In genomic region chr12:80195143-80195726, GRCh38 we compare ENCODE assay signal across 8 cellular contexts.
DNase-seq lines count a peak whose midpoint lies in the region; ATAC-seq and TF ChIP-seq lines count a peak whose summit lies in the region.

No MANE protein-coding gene starts in this region.

- no peaks in the 10 kb centered on the region for H3K4me1 Mint-ChIP-seq in activated CD8-positive, alpha-beta T cell treated with anti-CD3 and anti-CD28 coated beads for 36 hours (ENCODE audit: low read depth)
- no peaks in the 10 kb centered on the region for H3K4me1 Mint-ChIP-seq in activated CD8-positive, alpha-beta T cell treated with anti-CD3 and anti-CD28 coated beads, Interleukin-2, amount 10 ng/mL, durations not matched to agents 7 days and 5 days (ENCODE audit: low read depth)

- no peaks in the 10 kb centered on the region for H3K27me3 ChIP-seq in Peyer's patch
- no peaks in the 10 kb centered on the region for H3K27me3 ChIP-seq in fibroblast of lung (ENCODE audit: control insufficient read depth, insufficient read depth, low read length)

- H3K4me1 ChIP-seq in Peyer's patch: no peaks in the 10 kb centered on the region
- H3K4me1 ChIP-seq in fibroblast of lung (ENCODE audit: control insufficient read depth, extremely low read depth, insufficient read depth, low read length): no peaks in the 10 kb centered on the region

- no peak overlapping the region for H2AFZ ChIP-seq in fibroblast of lung (ENCODE audit: low read length)

- H3K36me3 ChIP-seq in Peyer's patch (no peaks in the 10 kb centered on the region), fibroblast of lung (ENCODE audit: control insufficient read depth, insufficient read depth, low read length) (no peaks in the 10 kb centered on the region)

- TF ChIP-seq POLR2A in Peyer's patch (IDR thresholded peaks at IDR 0.05): no peak

- intact Hi-C loops in activated CD8-positive, alpha-beta T cell treated with anti-CD3 and anti-CD28 coated beads for 36 hours (cut with micrococcal nuclease): loop anchor here (10.0 kb wide), 1 partner anchor 80 kb away; no protein-coding TSS in a partner anchor
- intact Hi-C loops in sciatic nerve (cut with DNase I): no loop called here

- H3K4me3 ChIP-seq in Peyer's patch (no peak overlapping the region), fibroblast of lung (replicated peaks in 1 of 4; ENCODE audit: control extremely low read depth in 1 of 4, insufficient read depth in 1 of 4, low read depth in 3 of 4, low read length in 4 of 4) (no peak overlapping the region)

- no peak for ATAC-seq in activated CD8-positive, alpha-beta T cell treated with anti-CD3 and anti-CD28 coated beads for 36 hours
- no peak for ATAC-seq in activated CD8-positive, alpha-beta T cell treated with anti-CD3 and anti-CD28 coated beads, Interleukin-2, amount 10 ng/mL, durations not matched to agents 7 days and 5 days
- ATAC-seq in HG03175 (IDR thresholded peaks at IDR 0.05; ENCODE audit: unreplicated experiment) (peak; percentile 68), sciatic nerve (peak; percentile 55), GM21390 (IDR thresholded peaks at IDR 0.05; ENCODE audit: unreplicated experiment) (no peak)

- H3K27ac ChIP-seq in Peyer's patch: no peak overlapping the region
- no peak overlapping the region for H3K27ac ChIP-seq in fibroblast of lung (ENCODE audit: insufficient read depth, low read length)

- peaks cover 5% of the 10 kb centered on the region for H3K27me3 Mint-ChIP-seq in activated CD8-positive, alpha-beta T cell treated with anti-CD3 and anti-CD28 coated beads for 36 hours
- peaks cover 10% of the 10 kb centered on the region for H3K27me3 Mint-ChIP-seq in activated CD8-positive, alpha-beta T cell treated with anti-CD3 and anti-CD28 coated beads, Interleukin-2, amount 10 ng/mL, durations not matched to agents 7 days and 5 days (ENCODE audit: low read depth)

- H3K36me3 Mint-ChIP-seq in activated CD8-positive, alpha-beta T cell treated with anti-CD3 and anti-CD28 coated beads for 36 hours (ENCODE audit: low read depth): no peaks in the 10 kb centered on the region
- no peaks in the 10 kb centered on the region for H3K36me3 Mint-ChIP-seq in activated CD8-positive, alpha-beta T cell treated with anti-CD3 and anti-CD28 coated beads, Interleukin-2, amount 10 ng/mL, durations not matched to agents 7 days and 5 days (ENCODE audit: low read depth)

- CTCF ChIA-PET in activated CD8-positive, alpha-beta T cell treated with anti-CD3 and anti-CD28 coated beads for 36 hours (lab: Charles Lee): interaction anchor here (0.7 to 2.5 kb wide), 5 partner anchors 8 to 521 kb away, joined by 3 to 24 read pairs (median 3); no protein-coding TSS in a partner anchor
- CTCF ChIA-PET in activated CD8-positive, alpha-beta T cell treated with anti-CD3 and anti-CD28 coated beads, Interleukin-2, amount 10 ng/mL, durations not matched to agents 7 days and 5 days (lab: Charles Lee): interaction anchor here (0.9 to 1.9 kb wide), 4 partner anchors 8 to 307 kb away, joined by 3 to 15 read pairs (median 6); no protein-coding TSS in a partner anchor

- no peaks in the 10 kb centered on the region for H3K9me3 ChIP-seq in Peyer's patch
- no peaks in the 10 kb centered on the region for H3K9me3 ChIP-seq in fibroblast of lung (ENCODE audit: control insufficient read depth, insufficient read depth, low read depth, low read length)

- TF ChIP-seq CTCF in activated CD8-positive, alpha-beta T cell treated with anti-CD3 and anti-CD28 coated beads for 36 hours (IDR thresholded peaks at IDR 0.05): no peak
- TF ChIP-seq CTCF in Peyer's patch (IDR thresholded peaks at IDR 0.05) (peak in 4 of 6 experiments; percentile 32 to 63 (median 58)), fibroblast of lung (conservative IDR thresholded peaks at IDR 0.05 in 1 of 2, IDR thresholded peaks at IDR 0.05 in 1 of 2; ENCODE audit: low read depth in 1 of 2, low read length in 2 of 2) (peak; percentile 87 to 89)

- no peaks in the 10 kb centered on the region for H3K9me3 Mint-ChIP-seq in activated CD8-positive, alpha-beta T cell treated with anti-CD3 and anti-CD28 coated beads for 36 hours
- H3K9me3 Mint-ChIP-seq in activated CD8-positive, alpha-beta T cell treated with anti-CD3 and anti-CD28 coated beads, Interleukin-2, amount 10 ng/mL, durations not matched to agents 7 days and 5 days (ENCODE audit: insufficient read depth): no peaks in the 10 kb centered on the region

- H3K27ac Mint-ChIP-seq in activated CD8-positive, alpha-beta T cell treated with anti-CD3 and anti-CD28 coated beads for 36 hours: no peak overlapping the region
- H3K27ac Mint-ChIP-seq in activated CD8-positive, alpha-beta T cell treated with anti-CD3 and anti-CD28 coated beads, Interleukin-2, amount 10 ng/mL, durations not matched to agents 7 days and 5 days: no peak overlapping the region

- no peak overlapping the region for H3K4me2 ChIP-seq in fibroblast of lung (ENCODE audit: extremely low read depth, insufficient read depth, low read length)

- DNase-seq in activated CD8-positive, alpha-beta T cell treated with anti-CD3 and anti-CD28 coated beads for 36 hours: peak; percentile 25
- no peak for DNase-seq in activated CD8-positive, alpha-beta T cell treated with anti-CD3 and anti-CD28 coated beads, Interleukin-2, amount 10 ng/mL, durations not matched to agents 7 days and 5 days
- peak in 1 of 3 donors; percentile 50 for DNase-seq in Peyer's patch
- peak; percentile 64 to 83 for DNase-seq in fibroblast of lung (ENCODE audit: low read depth in 2 of 2)
- DNase-seq in sciatic nerve (ENCODE audit: low spot score): no peak
- DNase-seq in GM19238 (ENCODE audit: insufficient read length, low spot score): no peak

- no peak overlapping the region for H3K9ac ChIP-seq in fibroblast of lung (ENCODE audit: insufficient read depth, low read length)

- POLR2A ChIA-PET in activated CD8-positive, alpha-beta T cell treated with anti-CD3 and anti-CD28 coated beads for 36 hours (lab: Charles Lee): no interaction called here
- POLR2A ChIA-PET in activated CD8-positive, alpha-beta T cell treated with anti-CD3 and anti-CD28 coated beads, Interleukin-2, amount 10 ng/mL, durations not matched to agents 7 days and 5 days (lab: Charles Lee): no interaction called here

- no peaks in the 10 kb centered on the region for H4K20me1 ChIP-seq in fibroblast of lung (ENCODE audit: control insufficient read depth, extremely low read depth, insufficient read depth, low read length)

- H3K79me2 ChIP-seq in fibroblast of lung (ENCODE audit: control insufficient read depth, insufficient read depth, low read length): no peaks in the 10 kb centered on the region

- no peak overlapping the region for H3K4me3 Mint-ChIP-seq in activated CD8-positive, alpha-beta T cell treated with anti-CD3 and anti-CD28 coated beads for 36 hours
- no peak overlapping the region for H3K4me3 Mint-ChIP-seq in activated CD8-positive, alpha-beta T cell treated with anti-CD3 and anti-CD28 coated beads, Interleukin-2, amount 10 ng/mL, durations not matched to agents 7 days and 5 days

Comparison
In these comparisons a context has a peak if more than half of its experiments do, and no peak if none do; other contexts are left out.
1. DNase-seq: peak in activated CD8-positive, alpha-beta T cell treated with anti-CD3 and anti-CD28 coated beads for 36 hours (single experiment) and fibroblast of lung (2 of 2); none in activated CD8-positive, alpha-beta T cell treated with anti-CD3 and anti-CD28 coated beads, Interleukin-2, amount 10 ng/mL, durations not matched to agents 7 days and 5 days (single experiment), sciatic nerve (single experiment) and GM19238 (single experiment).
2. ATAC-seq: peak in HG03175 (single experiment) and sciatic nerve (single experiment); none in activated CD8-positive, alpha-beta T cell treated with anti-CD3 and anti-CD28 coated beads for 36 hours (single experiment), activated CD8-positive, alpha-beta T cell treated with anti-CD3 and anti-CD28 coated beads, Interleukin-2, amount 10 ng/mL, durations not matched to agents 7 days and 5 days (single experiment) and GM21390 (single experiment).